1 cellular context compared by ENCODE assay signal in the genomic region with DNA sequence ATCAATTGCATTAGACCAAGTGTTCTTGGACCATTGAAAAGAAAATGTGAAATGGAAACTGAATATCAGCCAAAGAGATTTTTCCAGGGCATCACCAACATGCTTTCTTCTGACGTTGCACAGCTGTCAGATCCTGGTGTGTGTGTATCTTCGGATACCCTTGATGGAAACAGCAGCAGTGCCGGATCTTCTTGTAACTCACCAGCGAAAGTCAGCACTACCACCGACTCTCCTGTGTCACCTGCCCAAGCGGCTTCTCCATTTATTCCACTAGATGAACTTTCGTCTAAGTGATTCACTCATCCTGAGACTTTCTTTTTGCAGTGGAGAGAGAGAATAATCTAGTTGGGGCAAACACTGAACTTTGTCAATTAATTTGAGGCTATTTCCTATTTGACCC.
TF ChIP-seq lines count a peak whose summit lies in the region.

No MANE protein-coding gene starts in this region.

TF ChIP-seq in GM23338, 12 proteins besides CTCF, POLR2A, EP300 and RAD21 (continued from another document):
- TF ChIP-seq, protein P1, sequence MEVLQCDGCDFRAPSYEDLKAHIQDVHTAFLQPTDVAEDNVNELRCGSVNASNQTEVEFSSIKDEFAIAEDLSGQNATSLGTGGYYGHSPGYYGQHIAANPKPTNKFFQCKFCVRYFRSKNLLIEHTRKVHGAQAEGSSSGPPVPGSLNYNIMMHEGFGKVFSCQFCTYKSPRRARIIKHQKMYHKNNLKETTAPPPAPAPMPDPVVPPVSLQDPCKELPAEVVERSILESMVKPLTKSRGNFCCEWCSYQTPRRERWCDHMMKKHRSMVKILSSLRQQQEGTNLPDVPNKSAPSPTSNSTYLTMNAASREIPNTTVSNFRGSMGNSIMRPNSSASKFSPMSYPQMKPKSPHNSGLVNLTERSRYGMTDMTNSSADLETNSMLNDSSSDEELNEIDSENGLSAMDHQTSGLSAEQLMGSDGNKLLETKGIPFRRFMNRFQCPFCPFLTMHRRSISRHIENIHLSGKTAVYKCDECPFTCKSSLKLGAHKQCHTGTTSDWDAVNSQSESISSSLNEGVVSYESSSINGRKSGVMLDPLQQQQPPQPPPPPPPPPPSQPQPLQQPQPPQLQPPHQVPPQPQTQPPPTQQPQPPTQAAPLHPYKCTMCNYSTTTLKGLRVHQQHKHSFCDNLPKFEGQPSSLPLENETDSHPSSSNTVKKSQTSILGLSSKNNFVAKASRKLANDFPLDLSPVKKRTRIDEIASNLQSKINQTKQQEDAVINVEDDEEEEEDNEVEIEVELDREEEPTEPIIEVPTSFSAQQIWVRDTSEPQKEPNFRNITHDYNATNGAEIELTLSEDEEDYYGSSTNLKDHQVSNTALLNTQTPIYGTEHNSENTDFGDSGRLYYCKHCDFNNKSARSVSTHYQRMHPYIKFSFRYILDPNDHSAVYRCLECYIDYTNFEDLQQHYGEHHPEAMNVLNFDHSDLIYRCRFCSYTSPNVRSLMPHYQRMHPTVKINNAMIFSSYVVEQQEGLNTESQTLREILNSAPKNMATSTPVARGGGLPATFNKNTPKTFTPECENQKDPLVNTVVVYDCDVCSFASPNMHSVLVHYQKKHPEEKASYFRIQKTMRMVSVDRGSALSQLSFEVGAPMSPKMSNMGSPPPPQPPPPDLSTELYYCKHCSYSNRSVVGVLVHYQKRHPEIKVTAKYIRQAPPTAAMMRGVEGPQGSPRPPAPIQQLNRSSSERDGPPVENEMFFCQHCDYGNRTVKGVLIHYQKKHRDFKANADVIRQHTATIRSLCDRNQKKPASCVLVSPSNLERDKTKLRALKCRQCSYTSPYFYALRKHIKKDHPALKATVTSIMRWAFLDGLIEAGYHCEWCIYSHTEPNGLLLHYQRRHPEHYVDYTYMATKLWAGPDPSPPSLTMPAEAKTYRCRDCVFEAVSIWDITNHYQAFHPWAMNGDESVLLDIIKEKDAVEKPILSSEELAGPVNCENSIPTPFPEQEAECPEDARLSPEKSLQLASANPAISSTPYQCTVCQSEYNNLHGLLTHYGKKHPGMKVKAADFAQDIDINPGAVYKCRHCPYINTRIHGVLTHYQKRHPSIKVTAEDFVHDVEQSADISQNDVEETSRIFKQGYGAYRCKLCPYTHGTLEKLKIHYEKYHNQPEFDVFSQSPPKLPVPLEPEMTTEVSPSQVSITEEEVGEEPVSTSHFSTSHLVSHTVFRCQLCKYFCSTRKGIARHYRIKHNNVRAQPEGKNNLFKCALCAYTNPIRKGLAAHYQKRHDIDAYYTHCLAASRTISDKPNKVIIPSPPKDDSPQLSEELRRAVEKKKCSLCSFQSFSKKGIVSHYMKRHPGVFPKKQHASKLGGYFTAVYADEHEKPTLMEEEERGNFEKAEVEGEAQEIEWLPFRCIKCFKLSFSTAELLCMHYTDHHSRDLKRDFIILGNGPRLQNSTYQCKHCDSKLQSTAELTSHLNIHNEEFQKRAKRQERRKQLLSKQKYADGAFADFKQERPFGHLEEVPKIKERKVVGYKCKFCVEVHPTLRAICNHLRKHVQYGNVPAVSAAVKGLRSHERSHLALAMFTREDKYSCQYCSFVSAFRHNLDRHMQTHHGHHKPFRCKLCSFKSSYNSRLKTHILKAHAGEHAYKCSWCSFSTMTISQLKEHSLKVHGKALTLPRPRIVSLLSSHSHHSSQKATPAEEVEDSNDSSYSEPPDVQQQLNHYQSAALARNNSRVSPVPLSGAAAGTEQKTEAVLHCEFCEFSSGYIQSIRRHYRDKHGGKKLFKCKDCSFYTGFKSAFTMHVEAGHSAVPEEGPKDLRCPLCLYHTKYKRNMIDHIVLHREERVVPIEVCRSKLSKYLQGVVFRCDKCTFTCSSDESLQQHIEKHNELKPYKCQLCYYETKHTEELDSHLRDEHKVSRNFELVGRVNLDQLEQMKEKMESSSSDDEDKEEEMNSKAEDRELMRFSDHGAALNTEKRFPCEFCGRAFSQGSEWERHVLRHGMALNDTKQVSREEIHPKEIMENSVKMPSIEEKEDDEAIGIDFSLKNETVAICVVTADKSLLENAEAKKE (CRISPR knock-in tag; IDR thresholded peaks at IDR 0.05): no peak
- TF ChIP-seq CREB1 (CRISPR knock-in tag; IDR thresholded peaks at IDR 0.05; ENCODE audit: low read depth) (no peak), ZNF114 (CRISPR knock-in tag; IDR thresholded peaks at IDR 0.05) (no peak), EZH2phosphoT487 (IDR thresholded peaks at IDR 0.05; ENCODE audit: unreplicated experiment) (no peak), EZH2 (IDR thresholded peaks at IDR 0.05; ENCODE audit: low read depth, unreplicated experiment) (no peak), POLR2AphosphoS5 (IDR thresholded peaks at IDR 0.05; ENCODE audit: low read depth) (no peak)
- TF ChIP-seq, protein P2, sequence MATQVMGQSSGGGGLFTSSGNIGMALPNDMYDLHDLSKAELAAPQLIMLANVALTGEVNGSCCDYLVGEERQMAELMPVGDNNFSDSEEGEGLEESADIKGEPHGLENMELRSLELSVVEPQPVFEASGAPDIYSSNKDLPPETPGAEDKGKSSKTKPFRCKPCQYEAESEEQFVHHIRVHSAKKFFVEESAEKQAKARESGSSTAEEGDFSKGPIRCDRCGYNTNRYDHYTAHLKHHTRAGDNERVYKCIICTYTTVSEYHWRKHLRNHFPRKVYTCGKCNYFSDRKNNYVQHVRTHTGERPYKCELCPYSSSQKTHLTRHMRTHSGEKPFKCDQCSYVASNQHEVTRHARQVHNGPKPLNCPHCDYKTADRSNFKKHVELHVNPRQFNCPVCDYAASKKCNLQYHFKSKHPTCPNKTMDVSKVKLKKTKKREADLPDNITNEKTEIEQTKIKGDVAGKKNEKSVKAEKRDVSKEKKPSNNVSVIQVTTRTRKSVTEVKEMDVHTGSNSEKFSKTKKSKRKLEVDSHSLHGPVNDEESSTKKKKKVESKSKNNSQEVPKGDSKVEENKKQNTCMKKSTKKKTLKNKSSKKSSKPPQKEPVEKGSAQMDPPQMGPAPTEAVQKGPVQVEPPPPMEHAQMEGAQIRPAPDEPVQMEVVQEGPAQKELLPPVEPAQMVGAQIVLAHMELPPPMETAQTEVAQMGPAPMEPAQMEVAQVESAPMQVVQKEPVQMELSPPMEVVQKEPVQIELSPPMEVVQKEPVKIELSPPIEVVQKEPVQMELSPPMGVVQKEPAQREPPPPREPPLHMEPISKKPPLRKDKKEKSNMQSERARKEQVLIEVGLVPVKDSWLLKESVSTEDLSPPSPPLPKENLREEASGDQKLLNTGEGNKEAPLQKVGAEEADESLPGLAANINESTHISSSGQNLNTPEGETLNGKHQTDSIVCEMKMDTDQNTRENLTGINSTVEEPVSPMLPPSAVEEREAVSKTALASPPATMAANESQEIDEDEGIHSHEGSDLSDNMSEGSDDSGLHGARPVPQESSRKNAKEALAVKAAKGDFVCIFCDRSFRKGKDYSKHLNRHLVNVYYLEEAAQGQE (IDR thresholded peaks at IDR 0.05; ENCODE audit: unreplicated experiment): no peak
